Comparison of ENCODE assay signal across 11 cellular contexts in the genomic region with DNA sequence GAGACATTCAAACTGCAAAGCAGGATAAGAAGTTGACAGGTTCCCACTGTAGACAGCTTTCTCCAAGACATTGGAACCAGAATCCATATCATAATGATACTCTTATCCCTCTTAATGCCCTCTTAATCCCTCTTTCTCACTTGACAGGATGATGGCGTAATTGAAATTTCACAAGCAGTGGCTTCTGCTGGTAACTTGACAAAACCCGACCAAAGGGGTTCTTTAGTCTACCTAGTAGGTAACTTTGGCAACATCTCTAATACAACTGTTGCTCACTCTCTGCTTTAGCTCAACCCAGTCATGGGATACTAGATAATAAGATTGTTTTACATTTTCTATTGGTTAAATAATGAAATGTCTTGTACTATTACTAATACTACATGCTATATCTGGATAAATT.
"Had no signal": no experiment of that assay in that cellular context is flagged by ENCODE, and none has a peak within 500 bp of the region (broad histone marks: within the 10 kb centered on the region; RNA-seq: fewer than 3 reads in every experiment).

No MANE protein-coding gene starts in this region.

- H3K4me3 Mint-ChIP-seq: activated T-cell treated with anti-CD3 and anti-CD28 coated beads, Interleukin-2, amount 50 U/mL, for 24 hours; naive B cell had no signal

- H3K4me1 ChIP-seq: parathyroid adenoma, tibial artery, uterus had no signal

- H3K36me3 ChIP-seq: tibial artery, uterus had no signal

- H3K9me3 ChIP-seq: tibial artery, uterus had no signal

- ATAC-seq: activated naive CD4-positive, alpha-beta T cell treated with anti-CD3 and anti-CD28 coated beads, Interleukin-2, amount 50 U/mL, for 72 hours had no signal

- H3K27me3 ChIP-seq: tibial artery, uterus had no signal

- H3K27ac Mint-ChIP-seq: activated naive CD4-positive, alpha-beta T cell treated with anti-CD3 and anti-CD28 coated beads, Interleukin-2, amount 50 U/mL, for 72 hours; activated T-cell treated with anti-CD3 and anti-CD28 coated beads, Interleukin-2, amount 50 U/mL, for 24 hours; naive B cell had no signal

- H3K36me3 Mint-ChIP-seq: activated naive CD4-positive, alpha-beta T cell treated with anti-CD3 and anti-CD28 coated beads, Interleukin-2, amount 50 U/mL, for 72 hours; naive B cell had no signal

- H3K9me3 Mint-ChIP-seq: activated naive CD4-positive, alpha-beta T cell treated with anti-CD3 and anti-CD28 coated beads, Interleukin-2, amount 50 U/mL, for 72 hours; activated T-cell treated with anti-CD3 and anti-CD28 coated beads, Interleukin-2, amount 50 U/mL, for 24 hours; naive B cell had no signal

- H3K27ac ChIP-seq: parathyroid adenoma, tibial artery, uterus had no signal

- DNase-seq: activated CD4-positive, alpha-beta T cell treated with anti-CD3 and anti-CD28 coated beads, Interleukin-2, amount 50 U/mL, for 4 hours; activated effector memory CD4-positive, alpha-beta T cell treated with anti-CD3 and anti-CD28 coated beads, Interleukin-2, amount 50 U/mL, for 16 hours; activated T-cell treated with anti-CD3 and anti-CD28 coated beads, Interleukin-2, amount 50 U/mL, for 24 hours; anterior cingulate cortex; foreskin melanocyte; head of caudate nucleus; naive B cell; tibial artery; uterus had no signal

- H3K9ac ChIP-seq: parathyroid adenoma had no signal

- H2AFZ ChIP-seq: parathyroid adenoma had no signal

- H3K4me3 ChIP-seq: tibial artery, uterus had no signal

- H3K79me2 ChIP-seq: parathyroid adenoma had no signal

- H3K27me3 Mint-ChIP-seq: activated T-cell treated with anti-CD3 and anti-CD28 coated beads, Interleukin-2, amount 50 U/mL, for 24 hours had no signal
